In the genomic region with DNA sequence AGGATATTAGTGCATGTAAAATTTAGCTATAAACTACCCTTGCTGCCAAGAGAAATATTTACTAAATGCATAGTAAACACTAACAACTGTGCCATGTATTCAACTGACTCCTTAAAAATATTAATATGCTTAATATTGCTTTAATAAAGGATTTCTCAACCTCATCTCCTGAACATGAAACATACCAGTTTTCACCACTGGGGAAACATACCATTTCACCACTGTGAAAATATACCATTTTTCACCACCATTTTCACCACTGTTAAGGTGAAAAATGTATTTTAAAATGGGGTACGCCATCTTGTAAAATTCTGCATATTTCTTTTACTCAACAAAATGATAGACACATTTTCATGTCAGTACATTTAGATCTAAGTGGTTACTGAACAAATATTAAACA, we compare ENCODE assay signal across 14 cellular contexts. TPM values are rescaled to one million over a fixed set of nuclear protein-coding genes. Genes with fewer than 3 reads are reported as not detected.
DNase-seq lines count a peak whose midpoint lies in the region; ATAC-seq and TF ChIP-seq lines count a peak whose summit lies in the region.
"Had no signal": no experiment of that assay in that cellular context is flagged by ENCODE, and none has a peak within 500 bp of the region (broad histone marks: within the 10 kb centered on the region; RNA-seq: fewer than 3 reads in every experiment).

No MANE protein-coding gene starts in this region.

- H3K9me3 ChIP-seq in DOHH2 (ENCODE audit: control insufficient read depth, insufficient read depth, low read length), result no peaks in the 10 kb centered on the region

- H3K27ac Mint-ChIP-seq in central memory CD8-positive, alpha-beta T cell (ENCODE audit: low read depth), result peak overlapping the region; percentile 80
- peak overlapping the region in 1 of 2 donors; percentile 54 for H3K27ac Mint-ChIP-seq in natural killer cell treated with Interleukin-12 subunit alpha and Interleukin-12 subunit beta and Interleukin-15 and Interleukin-18, amount 100 ng/mL, for 72 hours
- H3K27ac Mint-ChIP-seq: GM23338 had no signal

- no peaks in the 10 kb centered on the region for H3K9me2 ChIP-seq in DOHH2 (replicated peaks; ENCODE audit: control insufficient read depth, low read length)

- peaks cover 40% of the 10 kb centered on the region for H4K20me1 ChIP-seq in DOHH2 (ENCODE audit: control insufficient read depth, insufficient read depth, low read depth, low read length)

- H3K4me3 Mint-ChIP-seq in central memory CD8-positive, alpha-beta T cell, result peak overlapping the region; percentile 87
- peak overlapping the region; percentile 56 for H3K4me3 Mint-ChIP-seq in natural killer cell treated with Interleukin-12 subunit alpha and Interleukin-12 subunit beta and Interleukin-15 and Interleukin-18, amount 100 ng/mL, for 72 hours
- H3K4me3 Mint-ChIP-seq: GM23338 had no signal

- H3K27ac ChIP-seq in DOHH2 (ENCODE audit: low read depth, low read length), result no peak overlapping the region

- H3K4me2 ChIP-seq in DOHH2 (ENCODE audit: low read length), result peak overlapping the region; percentile 93
- H3K4me2 ChIP-seq: GM23338 had no signal

- H3K27me3 ChIP-seq in DOHH2 (ENCODE audit: control insufficient read depth, low read length), result no peaks in the 10 kb centered on the region

- no peak for TF ChIP-seq CTCF in DOHH2 (IDR thresholded peaks at IDR 0.05; ENCODE audit: low read depth, low read length, poor library complexity, severe bottlenecking)

- peaks cover 97% of the 10 kb centered on the region for H3K79me2 ChIP-seq in DOHH2 (ENCODE audit: control insufficient read depth, low read length)

- H3K4me1 Mint-ChIP-seq in central memory CD8-positive, alpha-beta T cell, result peaks cover 80% of the 10 kb centered on the region
- peaks cover 44 to 74% of the 10 kb centered on the region in 2 donors for H3K4me1 Mint-ChIP-seq in natural killer cell treated with Interleukin-12 subunit alpha and Interleukin-12 subunit beta and Interleukin-15 and Interleukin-18, amount 100 ng/mL, for 72 hours (ENCODE audit: low read depth in 2 of 2)

- H3K36me3 Mint-ChIP-seq in central memory CD8-positive, alpha-beta T cell (ENCODE audit: insufficient read depth), result peaks cover 21% of the 10 kb centered on the region
- H3K36me3 Mint-ChIP-seq in natural killer cell treated with Interleukin-12 subunit alpha and Interleukin-12 subunit beta and Interleukin-15 and Interleukin-18, amount 100 ng/mL, for 72 hours, result peaks cover 6% of the 10 kb centered on the region

- no peaks in the 10 kb centered on the region for H3K27me3 Mint-ChIP-seq in central memory CD8-positive, alpha-beta T cell
- H3K27me3 Mint-ChIP-seq in natural killer cell treated with Interleukin-12 subunit alpha and Interleukin-12 subunit beta and Interleukin-15 and Interleukin-18, amount 100 ng/mL, for 72 hours, result no peaks in the 10 kb centered on the region

- ATAC-seq in central memory CD8-positive, alpha-beta T cell (replicated peaks; ENCODE audit: extremely low read depth, poor library complexity, severe bottlenecking), result no peak
- ATAC-seq in natural killer cell treated with Interleukin-12 subunit alpha and Interleukin-12 subunit beta and Interleukin-15 and Interleukin-18, amount 100 ng/mL, for 72 hours, result no peak
- no peak for ATAC-seq in activated CD4-positive, CD25-positive, alpha-beta regulatory T cell treated with anti-CD3 and anti-CD28 coated beads, Interleukin-2, amount 50 U/mL, for 24 hours
- no peak for ATAC-seq in HG03520 (IDR thresholded peaks at IDR 0.05; ENCODE audit: unreplicated experiment)
- ATAC-seq in GM19351 (IDR thresholded peaks at IDR 0.05; ENCODE audit: unreplicated experiment), result no peak
- ATAC-seq: left ventricle myocardium superior had no signal

- H3F3A ChIP-seq in DOHH2 (ENCODE audit: control insufficient read depth, insufficient read depth), result peaks cover 5% of the 10 kb centered on the region

- DNase-seq in NAMALWA (ENCODE audit: low spot score), result peak; percentile 48
- no peak for DNase-seq in central memory CD8-positive, alpha-beta T cell (ENCODE audit: low spot score in 2 of 2)
- no peak for DNase-seq in natural killer cell treated with Interleukin-12 subunit alpha and Interleukin-12 subunit beta and Interleukin-15 and Interleukin-18, amount 100 ng/mL, for 72 hours (ENCODE audit: low spot score)
- no peak for DNase-seq in NK-92 (lab: John Stamatoyannopoulos, UW; ENCODE audit: unreplicated experiment)
- DNase-seq: amniotic stem cell, left ventricle myocardium superior, MV-4-11, NCI-H2227 treated with DMSO at 0.1 percent for 48 hours, trophoblast cell had no signal

- H3K36me3 ChIP-seq in DOHH2 (ENCODE audit: control insufficient read depth, low read length), result peaks cover 45% of the 10 kb centered on the region

- no peaks in the 10 kb centered on the region for H3K9me3 Mint-ChIP-seq in central memory CD8-positive, alpha-beta T cell
- no peaks in the 10 kb centered on the region for H3K9me3 Mint-ChIP-seq in natural killer cell treated with Interleukin-12 subunit alpha and Interleukin-12 subunit beta and Interleukin-15 and Interleukin-18, amount 100 ng/mL, for 72 hours
- H3K9me3 Mint-ChIP-seq: GM23338 had no signal

- peak overlapping the region; percentile 80 for H3K4me3 ChIP-seq in DOHH2 (ENCODE audit: low read length)
- H3K4me3 ChIP-seq: GM23338 had no signal

- peaks cover 83% of the 10 kb centered on the region for H3K4me1 ChIP-seq in DOHH2 (ENCODE audit: control insufficient read depth, low read length)

RNA-seq across cellular contexts. Expression of a gene that starts 4.5 kb away (rescaled TPM):
- 10 to 100 TPM; 40.6 to 73.8 TPM for total RNA-seq in natural killer cell treated with Interleukin-12 subunit alpha and Interleukin-12 subunit beta and Interleukin-15 and Interleukin-18, amount 100 ng/mL, for 72 hours
